In the genomic region with DNA sequence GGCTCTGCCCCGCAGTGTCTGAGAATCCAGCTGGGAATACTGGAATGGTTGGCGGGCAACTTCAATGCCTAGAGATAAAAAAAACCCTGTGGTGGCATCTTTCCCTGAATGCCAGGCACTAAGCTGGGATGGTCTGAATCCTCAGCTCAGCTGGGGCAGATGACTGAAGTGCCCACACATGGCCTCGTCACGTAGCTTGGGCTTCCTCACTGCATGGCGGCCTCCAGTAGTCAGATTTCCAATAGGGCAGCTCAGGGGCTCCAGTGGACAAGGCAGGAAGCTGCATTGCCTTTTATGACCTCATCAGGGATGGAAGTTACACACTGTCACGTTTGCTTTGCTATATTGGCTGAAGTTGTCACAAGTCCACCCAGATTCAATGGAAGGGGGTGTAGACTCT, we compare ENCODE assay signal across 4 cellular contexts.
TF ChIP-seq lines count a peak whose summit lies in the region.

No MANE protein-coding gene starts in this region.

TF ChIP-seq in SK-N-SH treated with all-trans-retinoic acid at 6 μM for 48 hours, 23 proteins besides CTCF, POLR2A, EP300 and RAD21:
- TF ChIP-seq ZNF8 (CRISPR knock-in tag; IDR thresholded peaks at IDR 0.05) (no peak), ZC3H10 (CRISPR knock-in tag; IDR thresholded peaks at IDR 0.05) (no peak), BACH2 (CRISPR knock-in tag; IDR thresholded peaks at IDR 0.05; ENCODE audit: borderline replicate concordance) (no peak), RARB (CRISPR knock-in tag; IDR thresholded peaks at IDR 0.05) (no peak), ZNF565 (CRISPR knock-in tag; conservative IDR thresholded peaks at IDR 0.05; ENCODE audit: low read depth) (peak; percentile 90)
- TF ChIP-seq, protein P1, sequence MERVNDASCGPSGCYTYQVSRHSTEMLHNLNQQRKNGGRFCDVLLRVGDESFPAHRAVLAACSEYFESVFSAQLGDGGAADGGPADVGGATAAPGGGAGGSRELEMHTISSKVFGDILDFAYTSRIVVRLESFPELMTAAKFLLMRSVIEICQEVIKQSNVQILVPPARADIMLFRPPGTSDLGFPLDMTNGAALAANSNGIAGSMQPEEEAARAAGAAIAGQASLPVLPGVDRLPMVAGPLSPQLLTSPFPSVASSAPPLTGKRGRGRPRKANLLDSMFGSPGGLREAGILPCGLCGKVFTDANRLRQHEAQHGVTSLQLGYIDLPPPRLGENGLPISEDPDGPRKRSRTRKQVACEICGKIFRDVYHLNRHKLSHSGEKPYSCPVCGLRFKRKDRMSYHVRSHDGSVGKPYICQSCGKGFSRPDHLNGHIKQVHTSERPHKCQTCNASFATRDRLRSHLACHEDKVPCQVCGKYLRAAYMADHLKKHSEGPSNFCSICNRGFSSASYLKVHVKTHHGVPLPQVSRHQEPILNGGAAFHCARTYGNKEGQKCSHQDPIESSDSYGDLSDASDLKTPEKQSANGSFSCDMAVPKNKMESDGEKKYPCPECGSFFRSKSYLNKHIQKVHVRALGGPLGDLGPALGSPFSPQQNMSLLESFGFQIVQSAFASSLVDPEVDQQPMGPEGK (CRISPR knock-in tag; IDR thresholded peaks at IDR 0.05; ENCODE audit: borderline replicate concordance): no peak
- TF ChIP-seq, protein P2, sequence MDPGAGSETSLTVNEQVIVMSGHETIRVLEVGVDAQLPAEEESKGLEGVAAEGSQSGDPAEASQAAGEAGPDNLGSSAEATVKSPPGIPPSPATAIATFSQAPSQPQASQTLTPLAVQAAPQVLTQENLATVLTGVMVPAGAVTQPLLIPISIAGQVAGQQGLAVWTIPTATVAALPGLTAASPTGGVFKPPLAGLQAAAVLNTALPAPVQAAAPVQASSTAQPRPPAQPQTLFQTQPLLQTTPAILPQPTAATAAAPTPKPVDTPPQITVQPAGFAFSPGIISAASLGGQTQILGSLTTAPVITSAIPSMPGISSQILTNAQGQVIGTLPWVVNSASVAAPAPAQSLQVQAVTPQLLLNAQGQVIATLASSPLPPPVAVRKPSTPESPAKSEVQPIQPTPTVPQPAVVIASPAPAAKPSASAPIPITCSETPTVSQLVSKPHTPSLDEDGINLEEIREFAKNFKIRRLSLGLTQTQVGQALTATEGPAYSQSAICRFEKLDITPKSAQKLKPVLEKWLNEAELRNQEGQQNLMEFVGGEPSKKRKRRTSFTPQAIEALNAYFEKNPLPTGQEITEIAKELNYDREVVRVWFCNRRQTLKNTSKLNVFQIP (CRISPR knock-in tag; IDR thresholded peaks at IDR 0.05; ENCODE audit: borderline replicate concordance, low read depth): no peak

TF ChIP-seq in SK-N-SH, 30 proteins besides CTCF, POLR2A, EP300 and RAD21 (continues in another document):
- no peak for TF ChIP-seq FOXM1 (IDR thresholded peaks at IDR 0.05; ENCODE audit: low read depth)
- TF ChIP-seq RFX5 (IDR thresholded peaks at IDR 0.05; ENCODE audit: low read length): no peak
- no peak for TF ChIP-seq YY1 (IDR thresholded peaks at IDR 0.05; ENCODE audit: low read depth)
- TF ChIP-seq CHD2 (IDR thresholded peaks at IDR 0.05; ENCODE audit: low read length, partially characterized antibody): no peak
- TF ChIP-seq, protein P3, sequence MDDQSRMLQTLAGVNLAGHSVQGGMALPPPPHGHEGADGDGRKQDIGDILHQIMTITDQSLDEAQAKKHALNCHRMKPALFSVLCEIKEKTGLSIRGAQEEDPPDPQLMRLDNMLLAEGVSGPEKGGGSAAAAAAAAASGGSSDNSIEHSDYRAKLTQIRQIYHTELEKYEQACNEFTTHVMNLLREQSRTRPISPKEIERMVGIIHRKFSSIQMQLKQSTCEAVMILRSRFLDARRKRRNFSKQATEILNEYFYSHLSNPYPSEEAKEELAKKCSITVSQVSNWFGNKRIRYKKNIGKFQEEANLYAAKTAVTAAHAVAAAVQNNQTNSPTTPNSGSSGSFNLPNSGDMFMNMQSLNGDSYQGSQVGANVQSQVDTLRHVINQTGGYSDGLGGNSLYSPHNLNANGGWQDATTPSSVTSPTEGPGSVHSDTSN (IDR thresholded peaks at IDR 0.05): no peak
- TF ChIP-seq JUND (IDR thresholded peaks at IDR 0.05): no peak
- TF ChIP-seq FOXJ3 (CRISPR knock-in tag; IDR thresholded peaks at IDR 0.05): no peak
- TF ChIP-seq, protein P4, sequence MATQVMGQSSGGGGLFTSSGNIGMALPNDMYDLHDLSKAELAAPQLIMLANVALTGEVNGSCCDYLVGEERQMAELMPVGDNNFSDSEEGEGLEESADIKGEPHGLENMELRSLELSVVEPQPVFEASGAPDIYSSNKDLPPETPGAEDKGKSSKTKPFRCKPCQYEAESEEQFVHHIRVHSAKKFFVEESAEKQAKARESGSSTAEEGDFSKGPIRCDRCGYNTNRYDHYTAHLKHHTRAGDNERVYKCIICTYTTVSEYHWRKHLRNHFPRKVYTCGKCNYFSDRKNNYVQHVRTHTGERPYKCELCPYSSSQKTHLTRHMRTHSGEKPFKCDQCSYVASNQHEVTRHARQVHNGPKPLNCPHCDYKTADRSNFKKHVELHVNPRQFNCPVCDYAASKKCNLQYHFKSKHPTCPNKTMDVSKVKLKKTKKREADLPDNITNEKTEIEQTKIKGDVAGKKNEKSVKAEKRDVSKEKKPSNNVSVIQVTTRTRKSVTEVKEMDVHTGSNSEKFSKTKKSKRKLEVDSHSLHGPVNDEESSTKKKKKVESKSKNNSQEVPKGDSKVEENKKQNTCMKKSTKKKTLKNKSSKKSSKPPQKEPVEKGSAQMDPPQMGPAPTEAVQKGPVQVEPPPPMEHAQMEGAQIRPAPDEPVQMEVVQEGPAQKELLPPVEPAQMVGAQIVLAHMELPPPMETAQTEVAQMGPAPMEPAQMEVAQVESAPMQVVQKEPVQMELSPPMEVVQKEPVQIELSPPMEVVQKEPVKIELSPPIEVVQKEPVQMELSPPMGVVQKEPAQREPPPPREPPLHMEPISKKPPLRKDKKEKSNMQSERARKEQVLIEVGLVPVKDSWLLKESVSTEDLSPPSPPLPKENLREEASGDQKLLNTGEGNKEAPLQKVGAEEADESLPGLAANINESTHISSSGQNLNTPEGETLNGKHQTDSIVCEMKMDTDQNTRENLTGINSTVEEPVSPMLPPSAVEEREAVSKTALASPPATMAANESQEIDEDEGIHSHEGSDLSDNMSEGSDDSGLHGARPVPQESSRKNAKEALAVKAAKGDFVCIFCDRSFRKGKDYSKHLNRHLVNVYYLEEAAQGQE (IDR thresholded peaks at IDR 0.05; ENCODE audit: low read depth, low read length): no peak
- no peak for TF ChIP-seq TEAD4 (IDR thresholded peaks at IDR 0.05; ENCODE audit: borderline replicate concordance, insufficient read depth)
- no peak for TF ChIP-seq RXRA (IDR thresholded peaks at IDR 0.05; ENCODE audit: borderline replicate concordance, low read depth)
- no peak for TF ChIP-seq TCF12 (IDR thresholded peaks at IDR 0.05)

TF ChIP-seq in HCT116, 20 proteins besides CTCF, POLR2A, EP300 and RAD21:
- TF ChIP-seq CEBPB (IDR thresholded peaks at IDR 0.05; ENCODE audit: low read depth) (no peak), CBX3 (IDR thresholded peaks at IDR 0.05; ENCODE audit: low read depth) (no peak), YY1 (IDR thresholded peaks at IDR 0.05; ENCODE audit: extremely low read depth, insufficient replicate concordance, low read depth, low read length) (peak; percentile 32), SRF (IDR thresholded peaks at IDR 0.05; ENCODE audit: low read depth) (no peak)

TF ChIP-seq in H1, 55 proteins besides CTCF, POLR2A, EP300 and RAD21:
- TF ChIP-seq HDAC6 (IDR thresholded peaks at IDR 0.05; ENCODE audit: low read depth, low read length) (no peak), CBX5 (IDR thresholded peaks at IDR 0.05; ENCODE audit: low read depth, low read length) (no peak)
TF ChIP-seq in H1: peak in this region for 0.
